ENCODE assay signal across 16 cellular contexts in the genomic region with DNA sequence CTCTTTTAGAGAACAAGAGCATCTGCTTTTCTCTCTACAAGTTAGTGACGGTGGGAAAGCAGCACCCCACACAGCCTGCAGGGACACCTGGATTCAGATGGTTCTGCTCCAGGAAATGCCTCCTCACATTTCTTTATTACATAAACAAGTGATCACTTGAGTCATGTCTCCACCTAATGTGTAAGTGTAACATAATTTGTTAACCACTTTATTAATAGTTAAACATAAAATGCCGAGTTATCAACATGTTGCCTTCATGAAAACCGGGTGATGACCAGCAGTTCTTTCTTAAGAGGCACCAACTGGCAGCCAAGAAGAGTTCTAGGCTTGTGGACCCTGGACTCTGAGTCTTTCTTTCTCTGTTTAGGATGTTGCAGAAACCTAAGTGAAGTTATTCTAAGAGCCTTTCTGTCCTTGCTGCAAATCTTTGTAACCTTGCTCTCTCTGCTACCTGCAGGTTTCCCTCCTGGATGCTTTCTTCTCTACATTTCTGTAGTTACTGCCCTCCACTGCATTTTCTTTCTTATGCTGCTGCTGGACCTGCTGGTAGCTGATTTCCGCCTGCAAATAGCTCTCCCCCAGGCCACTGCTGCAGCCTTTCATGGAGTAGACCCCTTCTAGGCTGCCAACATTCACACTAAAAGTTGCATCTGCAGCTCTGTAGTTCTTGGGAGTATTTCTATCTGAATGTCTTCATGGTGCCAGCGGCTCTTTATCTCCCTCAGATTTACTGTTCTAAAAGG. TPM values are rescaled to one million over a fixed set of nuclear protein-coding genes. Genes with fewer than 3 reads are reported as not detected.
A peak's percentile ranks its signal among the peaks of the same experiment; 100 is the strongest.
DNase-seq lines count a peak whose midpoint lies in the region; ATAC-seq and TF ChIP-seq lines count a peak whose summit lies in the region.
"Had no signal": no experiment of that assay in that cellular context is flagged by ENCODE, and none has a peak within 500 bp of the region (broad histone marks: within the 10 kb centered on the region; RNA-seq: fewer than 3 reads in every experiment).

No MANE protein-coding gene starts in this region.

- peak overlapping the region; percentile 7 for H3K27ac Mint-ChIP-seq in progenitor cell of endocrine pancreas
- H3K27ac Mint-ChIP-seq in CD8-positive, alpha-beta T cell: no peak overlapping the region
- no peak overlapping the region for H3K27ac Mint-ChIP-seq in activated T-helper 17 cell treated with anti-CD3 and anti-CD28 coated beads, Interleukin-2, amount 50 U/mL, for 72 hours

- no peak for TF ChIP-seq CTCF in progenitor cell of endocrine pancreas (IDR thresholded peaks at IDR 0.05; ENCODE audit: unreplicated experiment)
- TF ChIP-seq CTCF in CD8-positive, alpha-beta T cell (IDR thresholded peaks at IDR 0.05): no peak

- H3K4me3 ChIP-seq in CD8-positive, alpha-beta T cell (ENCODE audit: low read depth, low read length): no peak overlapping the region
- H3K4me3 ChIP-seq: GM23248, PC-9, SJSA1 had no signal

- no peaks in the 10 kb centered on the region for H3K4me1 ChIP-seq in CD8-positive, alpha-beta T cell (ENCODE audit: insufficient read depth, low read length)

- ATAC-seq in HG03520 (IDR thresholded peaks at IDR 0.05; ENCODE audit: unreplicated experiment): no peak
- no peak for ATAC-seq in CD8-positive, alpha-beta T cell
- no peak for ATAC-seq in activated T-helper 17 cell treated with anti-CD3 and anti-CD28 coated beads, Interleukin-2, amount 50 U/mL, for 72 hours (replicated peaks)

- H3K4me1 Mint-ChIP-seq in progenitor cell of endocrine pancreas (ENCODE audit: low read depth): peaks cover 35% of the 10 kb centered on the region
- no peaks in the 10 kb centered on the region for H3K4me1 Mint-ChIP-seq in CD8-positive, alpha-beta T cell (ENCODE audit: low read depth)
- H3K4me1 Mint-ChIP-seq in activated T-helper 17 cell treated with anti-CD3 and anti-CD28 coated beads, Interleukin-2, amount 50 U/mL, for 72 hours: no peaks in the 10 kb centered on the region

- no peak overlapping the region for H3K27ac ChIP-seq in CD8-positive, alpha-beta T cell (ENCODE audit: low read depth, low read length)
- H3K27ac ChIP-seq: GM23248, PC-9, SJSA1 had no signal

- H3K36me3 ChIP-seq in CD8-positive, alpha-beta T cell (ENCODE audit: insufficient read depth, low read length): no peaks in the 10 kb centered on the region
- H3K36me3 ChIP-seq: SJSA1 had no signal

- intact Hi-C loops in CD8-positive, alpha-beta T cell (cut with DNase I, micrococcal nuclease): no loop called here

- H3K27me3 ChIP-seq in CD8-positive, alpha-beta T cell (ENCODE audit: insufficient read depth, low read length): no peaks in the 10 kb centered on the region
- H3K27me3 ChIP-seq: SJSA1 had no signal

- no peaks in the 10 kb centered on the region for H3K9me3 Mint-ChIP-seq in progenitor cell of endocrine pancreas (ENCODE audit: low read depth)
- no peaks in the 10 kb centered on the region for H3K9me3 Mint-ChIP-seq in CD8-positive, alpha-beta T cell
- no peaks in the 10 kb centered on the region for H3K9me3 Mint-ChIP-seq in activated T-helper 17 cell treated with anti-CD3 and anti-CD28 coated beads, Interleukin-2, amount 50 U/mL, for 72 hours

- H3K27me3 Mint-ChIP-seq in progenitor cell of endocrine pancreas: peaks cover 5% of the 10 kb centered on the region
- no peaks in the 10 kb centered on the region for H3K27me3 Mint-ChIP-seq in CD8-positive, alpha-beta T cell (ENCODE audit: low read depth)
- peaks cover 8% of the 10 kb centered on the region for H3K27me3 Mint-ChIP-seq in activated T-helper 17 cell treated with anti-CD3 and anti-CD28 coated beads, Interleukin-2, amount 50 U/mL, for 72 hours

- POLR2A ChIA-PET in CD8-positive, alpha-beta T cell (lab: Charles Lee): no interaction called here

- H3K4me3 Mint-ChIP-seq in progenitor cell of endocrine pancreas (ENCODE audit: low read depth): no peak overlapping the region
- H3K4me3 Mint-ChIP-seq in CD8-positive, alpha-beta T cell: no peak overlapping the region
- H3K4me3 Mint-ChIP-seq in activated T-helper 17 cell treated with anti-CD3 and anti-CD28 coated beads, Interleukin-2, amount 50 U/mL, for 72 hours: no peak overlapping the region

- H3K9me3 ChIP-seq in CD8-positive, alpha-beta T cell (ENCODE audit: low read length): no peaks in the 10 kb centered on the region
- H3K9me3 ChIP-seq: SJSA1 had no signal

- no peaks in the 10 kb centered on the region for H3K36me3 Mint-ChIP-seq in progenitor cell of endocrine pancreas (ENCODE audit: insufficient read depth)
- no peaks in the 10 kb centered on the region for H3K36me3 Mint-ChIP-seq in CD8-positive, alpha-beta T cell
- no peaks in the 10 kb centered on the region for H3K36me3 Mint-ChIP-seq in activated T-helper 17 cell treated with anti-CD3 and anti-CD28 coated beads, Interleukin-2, amount 50 U/mL, for 72 hours (ENCODE audit: low read depth)

- CTCF ChIA-PET in CD8-positive, alpha-beta T cell (lab: Charles Lee): no interaction called here

- DNase-seq in DMS53 (lab: John Stamatoyannopoulos, UW): peak; percentile 60
- DNase-seq in HT-29 (ENCODE audit: low spot score): peak; percentile 35
- DNase-seq in glomerular visceral epithelial cell (ENCODE audit: extremely low spot score): peak; percentile 25
- DNase-seq in progenitor cell of endocrine pancreas (ENCODE audit: low spot score, unreplicated experiment): no peak
- DNase-seq in CD8-positive, alpha-beta T cell: no peak
- DNase-seq: DMS79 treated with DMSO at 0.1 percent for 48 hours, GM23248, KG1, NCI-H1436, NCI-H446, NCI-H774, PC-9 had no signal

RNA-seq across cellular contexts. Expression of gene UPP2, which starts 24.3 kb away (rescaled TPM):
- not detected in 2 replicates for total RNA-seq in HT-29 (2014; rRNA removed; shearing (Covaris generic))
- not detected in 2 replicates for total RNA-seq in progenitor cell of endocrine pancreas
- not detected for total RNA-seq in CD8-positive, alpha-beta T cell
- not detected for total RNA-seq in activated T-helper 17 cell treated with anti-CD3 and anti-CD28 coated beads, Interleukin-2, amount 50 U/mL, for 72 hours
- total RNA-seq: GM23248, M059J, PC-9, SJSA1 had no signal

Comparison
In these comparisons a context has a peak if more than half of its experiments do, and no peak if none do; other contexts are left out.
1. DNase-seq: peak in DMS53 (single experiment), HT-29 (single experiment) and glomerular visceral epithelial cell (single experiment); none in progenitor cell of endocrine pancreas (single experiment) and CD8-positive, alpha-beta T cell (0 of 7).